ENCODE assay signal across 14 cellular contexts in genomic region chr6:158347335-158347734, GRCh38.
"Had no signal": no experiment of that assay in that cellular context is flagged by ENCODE, and none has a peak within 500 bp of the region (broad histone marks: within the 10 kb centered on the region; RNA-seq: fewer than 3 reads in every experiment).

No MANE protein-coding gene starts in this region.

- H2AFZ ChIP-seq: hepatocyte had no signal

- H3K36me3 ChIP-seq: gastrocnemius medialis, lower lobe of right lung, suprapubic skin had no signal

- H3K27me3 ChIP-seq: gastrocnemius medialis, hepatocyte, suprapubic skin had no signal

- H3K4me2 ChIP-seq: hepatocyte had no signal

- H3K4me3 ChIP-seq: gastrocnemius medialis, hepatocyte, lower lobe of right lung, psoas muscle, suprapubic skin had no signal

- H3K9me3 ChIP-seq: gastrocnemius medialis, psoas muscle, suprapubic skin had no signal

- DNase-seq: activated CD4-positive, alpha-beta T cell treated with anti-CD3 and anti-CD28 coated beads, Interleukin-2, amount 10 ng/mL, durations not matched to agents 7 days and 5 days; activated CD8-positive, alpha-beta memory T cell treated with anti-CD3 and anti-CD28 coated beads for 24 hours; activated naive CD4-positive, alpha-beta T cell treated with Interleukin-2 at 50 U/mL for 16 hours; activated naive CD8-positive, alpha-beta T cell treated with anti-CD3 and anti-CD28 coated beads, Interleukin-2, amount 50 U/mL, for 24 hours; gastrocnemius medialis; lower lobe of right lung; naive B cell; psoas muscle; stimulated activated CD4-positive, alpha-beta T cell treated with anti-CD3 and anti-CD28 coated beads, Interleukin-12 subunit alpha, Interleukin-12 subunit beta, amount 100 ng/mL, for 4 hours; stimulated activated naive CD4-positive, alpha-beta T cell; T-helper 9 cell had no signal

- H3K4me1 ChIP-seq: gastrocnemius medialis, lower lobe of right lung, psoas muscle, suprapubic skin had no signal

- H3K27ac ChIP-seq: gastrocnemius medialis, hepatocyte, lower lobe of right lung, psoas muscle, suprapubic skin had no signal

- ATAC-seq: activated naive CD8-positive, alpha-beta T cell treated with anti-CD3 and anti-CD28 coated beads, Interleukin-2, amount 50 U/mL, for 24 hours; gastrocnemius medialis; lower lobe of right lung; psoas muscle; WTC11 had no signal
